ENCODE assay signal across 16 cellular contexts in the genomic region with DNA sequence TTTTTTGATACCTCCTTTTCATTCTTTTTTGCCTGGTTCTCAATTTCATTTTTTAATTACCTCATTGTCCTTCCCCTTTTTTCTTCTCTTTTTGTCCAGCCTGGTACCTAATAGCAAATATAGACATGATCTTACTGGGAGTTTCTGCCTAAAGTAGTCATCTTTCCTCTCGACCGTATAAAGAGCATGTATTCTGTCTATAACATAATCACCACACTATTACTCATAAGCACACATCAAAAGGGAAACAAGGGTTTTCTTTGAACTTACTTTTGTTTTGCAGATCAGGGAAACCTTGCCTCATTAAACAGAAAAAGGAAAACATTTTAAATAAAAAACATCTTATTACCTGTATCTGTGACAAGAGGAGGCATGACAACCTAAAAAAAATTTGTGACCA. TPM values are rescaled to one million over a fixed set of nuclear protein-coding genes. Genes with fewer than 3 reads are reported as not detected.
DNase-seq lines count a peak whose midpoint lies in the region; ATAC-seq and TF ChIP-seq lines count a peak whose summit lies in the region.
"Had no signal": no experiment of that assay in that cellular context is flagged by ENCODE, and none has a peak within 500 bp of the region (broad histone marks: within the 10 kb centered on the region; RNA-seq: fewer than 3 reads in every experiment).

No MANE protein-coding gene starts in this region.

- no peaks in the 10 kb centered on the region for H3K4me1 ChIP-seq in H9 (ENCODE audit: insufficient read depth, low read length)
- H3K4me1 ChIP-seq: heart right ventricle, uterus had no signal

- H2BK15ac ChIP-seq in H9 (ENCODE audit: low read depth, low read length): no peak overlapping the region

- no peaks in the 10 kb centered on the region for H4K20me1 ChIP-seq in H9 (ENCODE audit: control insufficient read depth, insufficient read depth, insufficient read length)

- H2AFZ ChIP-seq in H9 (ENCODE audit: low read length): no peak overlapping the region

- peak overlapping the region; percentile 2 to 69 for H3K4me3 Mint-ChIP-seq in activated T-cell treated with anti-CD3 and anti-CD28 coated beads, Interleukin-2, amount 50 U/mL, for 72 hours
- peak overlapping the region; percentile 20 for H3K4me3 Mint-ChIP-seq in T-helper 2 cell treated with Interferon-gamma antibody and Interleukin-4, amounts not matched to agents 5 μg/mL and 100 μg/mL, for 36 hours
- no peak overlapping the region for H3K4me3 Mint-ChIP-seq in central memory CD8-positive, alpha-beta T cell
- peak overlapping the region; percentile 24 for H3K4me3 Mint-ChIP-seq in stimulated activated naive CD8-positive, alpha-beta T cell treated with anti-CD3 and anti-CD28 coated beads, Interleukin-15, Interleukin-2, amounts not matched to agents 100 ng/mL and 50 ng/mL, for 24 hours
- no peak overlapping the region for H3K4me3 Mint-ChIP-seq in H9

- H3K9ac ChIP-seq in H9 (ENCODE audit: extremely low read depth, insufficient read length, low read length): no peak overlapping the region

- no CpG with 5 or more reads among the region's 2 CpGs for WGBS in H9 (ENCODE audit: extremely low coverage, insufficient read length, low lambda C conversion rate)
- WGBS in lower leg skin, 2 donors: 74 to 75% methylated on average over 2 of the region's 2 CpGs

- no peak overlapping the region for H3K14ac ChIP-seq in H9 (ENCODE audit: insufficient read depth, low read length)

- no peak overlapping the region for H3K4ac ChIP-seq in H9 (ENCODE audit: low read depth, low read length)

- no peaks in the 10 kb centered on the region for H3K79me2 ChIP-seq in H9 (ENCODE audit: insufficient read depth, low read length)

- H3K4me2 ChIP-seq in H9 (ENCODE audit: insufficient read depth, insufficient read length, low read length): no peak overlapping the region

- peaks cover 46% of the 10 kb centered on the region for H3K4me1 Mint-ChIP-seq in activated T-cell treated with anti-CD3 and anti-CD28 coated beads, Interleukin-2, amount 50 U/mL, for 72 hours (ENCODE audit: low read depth)
- H3K4me1 Mint-ChIP-seq in T-helper 2 cell treated with Interferon-gamma antibody and Interleukin-4, amounts not matched to agents 5 μg/mL and 100 μg/mL, for 36 hours (ENCODE audit: low read depth): peaks cover 24% of the 10 kb centered on the region
- peaks cover 35% of the 10 kb centered on the region for H3K4me1 Mint-ChIP-seq in central memory CD8-positive, alpha-beta T cell
- peaks cover 57% of the 10 kb centered on the region for H3K4me1 Mint-ChIP-seq in stimulated activated naive CD8-positive, alpha-beta T cell treated with anti-CD3 and anti-CD28 coated beads, Interleukin-15, Interleukin-2, amounts not matched to agents 100 ng/mL and 50 ng/mL, for 24 hours (ENCODE audit: low read depth)
- H3K4me1 Mint-ChIP-seq in H9: no peaks in the 10 kb centered on the region

- no peak overlapping the region for H2AK5ac ChIP-seq in H9 (ENCODE audit: insufficient read length, low read length)

- DNase-seq in activated T-cell treated with anti-CD3 and anti-CD28 coated beads, Interleukin-2, amount 50 U/mL, for 72 hours: no peak
- DNase-seq in activated T-cell treated with anti-CD3 and anti-CD28 coated beads for 4 hours: no peak
- DNase-seq in T-helper 2 cell treated with Interferon-gamma antibody and Interleukin-4, amounts not matched to agents 5 μg/mL and 100 μg/mL, for 36 hours (ENCODE audit: low spot score): no peak
- no peak for DNase-seq in central memory CD8-positive, alpha-beta T cell (ENCODE audit: low spot score in 2 of 2)
- DNase-seq in H9: no peak
- no peak for DNase-seq in globus pallidus (ENCODE audit: low spot score)
- no peak for DNase-seq in lower leg skin (ENCODE audit: low spot score in 2 of 2)
- DNase-seq: activated CD4-positive, CD25-positive, alpha-beta regulatory T cell treated with anti-CD3 and anti-CD28 coated beads, Interleukin-2, amount 50 U/mL, for 72 hours; effector CD4-positive, alpha-beta T cell; GOT3; heart right ventricle; Karpas-422; kidney; retina; uterus had no signal

- intact Hi-C loops in lower leg skin (cut with DNase I; ENCODE audit: low total_unique reads): loop anchor here (5.0 kb wide), 1 partner anchor 1055 kb away; no protein-coding TSS in a partner anchor

- no peak overlapping the region for H3K23ac ChIP-seq in H9 (ENCODE audit: insufficient read length, low read depth, low read length)

- no peaks in the 10 kb centered on the region for H3K23me2 ChIP-seq in H9 (ENCODE audit: insufficient read length, low read depth, low read length, poor library complexity, severe bottlenecking)

- peak; percentile 88 to 92 for ATAC-seq in activated T-cell treated with anti-CD3 and anti-CD28 coated beads, Interleukin-2, amount 50 U/mL, for 72 hours (replicated peaks in 1 of 2)
- ATAC-seq in central memory CD8-positive, alpha-beta T cell (replicated peaks; ENCODE audit: extremely low read depth, poor library complexity, severe bottlenecking): peak; percentile 74
- ATAC-seq: heart right ventricle had no signal

- H3K27me3 ChIP-seq in H9 (ENCODE audit: insufficient read depth, low read length): no peaks in the 10 kb centered on the region
- H3K27me3 ChIP-seq: heart right ventricle, uterus had no signal

- TF ChIP-seq CTCF in H9 (conservative IDR thresholded peaks at IDR 0.05) (no peak), lower leg skin (IDR thresholded peaks at IDR 0.05) (no peak)

- H3T11ph ChIP-seq in H9 (ENCODE audit: low read length): no peak overlapping the region

- H2BK20ac ChIP-seq in H9 (ENCODE audit: low read depth, low read length, poor library complexity, severe bottlenecking): no peak overlapping the region

- H3K9me3 Mint-ChIP-seq in activated T-cell treated with anti-CD3 and anti-CD28 coated beads, Interleukin-2, amount 50 U/mL, for 72 hours: no peaks in the 10 kb centered on the region
- H3K9me3 Mint-ChIP-seq in T-helper 2 cell treated with Interferon-gamma antibody and Interleukin-4, amounts not matched to agents 5 μg/mL and 100 μg/mL, for 36 hours: no peaks in the 10 kb centered on the region
- no peaks in the 10 kb centered on the region for H3K9me3 Mint-ChIP-seq in central memory CD8-positive, alpha-beta T cell
- no peaks in the 10 kb centered on the region for H3K9me3 Mint-ChIP-seq in stimulated activated naive CD8-positive, alpha-beta T cell treated with anti-CD3 and anti-CD28 coated beads, Interleukin-15, Interleukin-2, amounts not matched to agents 100 ng/mL and 50 ng/mL, for 24 hours
- H3K9me3 Mint-ChIP-seq in H9: no peaks in the 10 kb centered on the region

- no peak overlapping the region for H2BK5ac ChIP-seq in H9 (ENCODE audit: insufficient read length, low read length)

- peak overlapping the region; percentile 96 for H3K27ac Mint-ChIP-seq in activated T-cell treated with anti-CD3 and anti-CD28 coated beads, Interleukin-2, amount 50 U/mL, for 72 hours
- peak overlapping the region; percentile 83 for H3K27ac Mint-ChIP-seq in T-helper 2 cell treated with Interferon-gamma antibody and Interleukin-4, amounts not matched to agents 5 μg/mL and 100 μg/mL, for 36 hours
- H3K27ac Mint-ChIP-seq in central memory CD8-positive, alpha-beta T cell (ENCODE audit: low read depth): peak overlapping the region; percentile 90
- peak overlapping the region; percentile 87 for H3K27ac Mint-ChIP-seq in stimulated activated naive CD8-positive, alpha-beta T cell treated with anti-CD3 and anti-CD28 coated beads, Interleukin-15, Interleukin-2, amounts not matched to agents 100 ng/mL and 50 ng/mL, for 24 hours
- H3K27ac Mint-ChIP-seq in H9: no peak overlapping the region; a peak in 1 of 7 replicates

- H3K27me3 Mint-ChIP-seq in activated T-cell treated with anti-CD3 and anti-CD28 coated beads, Interleukin-2, amount 50 U/mL, for 72 hours (ENCODE audit: low read depth): no peaks in the 10 kb centered on the region
- H3K27me3 Mint-ChIP-seq in T-helper 2 cell treated with Interferon-gamma antibody and Interleukin-4, amounts not matched to agents 5 μg/mL and 100 μg/mL, for 36 hours (ENCODE audit: low read depth): no peaks in the 10 kb centered on the region
- no peaks in the 10 kb centered on the region for H3K27me3 Mint-ChIP-seq in central memory CD8-positive, alpha-beta T cell
- no peaks in the 10 kb centered on the region for H3K27me3 Mint-ChIP-seq in stimulated activated naive CD8-positive, alpha-beta T cell treated with anti-CD3 and anti-CD28 coated beads, Interleukin-15, Interleukin-2, amounts not matched to agents 100 ng/mL and 50 ng/mL, for 24 hours
- no peaks in the 10 kb centered on the region for H3K27me3 Mint-ChIP-seq in H9 (ENCODE audit: low read depth)

- TF ChIP-seq POLR2A in lower leg skin (IDR thresholded peaks at IDR 0.05): no peak

- H3K56ac ChIP-seq in H9 (ENCODE audit: insufficient read length, low read depth, low read length): no peak overlapping the region

- H3K18ac ChIP-seq in H9 (ENCODE audit: insufficient read length, low read depth, low read length): no peak overlapping the region

- no peak overlapping the region for H3K4me3 ChIP-seq in lower leg skin (ENCODE audit: low read depth, poor library complexity, severe bottlenecking)
- H3K4me3 ChIP-seq: heart right ventricle, uterus had no signal

- no peak overlapping the region for H2BK120ac ChIP-seq in H9 (ENCODE audit: low read depth, low read length, poor library complexity, severe bottlenecking)

- H3K9me3 ChIP-seq in H9 (ENCODE audit: control insufficient read depth, low read depth, low read length): no peaks in the 10 kb centered on the region
- H3K9me3 ChIP-seq: heart right ventricle, uterus had no signal

- H4K5ac ChIP-seq in H9 (ENCODE audit: insufficient read length, low read depth, low read length): no peak overlapping the region

- no peaks in the 10 kb centered on the region for H3K79me1 ChIP-seq in H9 (ENCODE audit: insufficient read depth, low read depth, low read length, poor library complexity, severe bottlenecking)

- no peak overlapping the region for H4K8ac ChIP-seq in H9 (replicated peaks; ENCODE audit: insufficient read length, low read depth, low read length)

- no peak overlapping the region for H4K91ac ChIP-seq in H9 (ENCODE audit: insufficient read length, low read depth, low read length)

- H3K36me3 Mint-ChIP-seq in activated T-cell treated with anti-CD3 and anti-CD28 coated beads, Interleukin-2, amount 50 U/mL, for 72 hours (ENCODE audit: insufficient read depth in 2 of 2): peaks cover 8 to 27% of the 10 kb centered on the region in 2 donors
- peaks cover 50% of the 10 kb centered on the region for H3K36me3 Mint-ChIP-seq in T-helper 2 cell treated with Interferon-gamma antibody and Interleukin-4, amounts not matched to agents 5 μg/mL and 100 μg/mL, for 36 hours (ENCODE audit: low read depth)
- peaks cover 50% of the 10 kb centered on the region for H3K36me3 Mint-ChIP-seq in central memory CD8-positive, alpha-beta T cell (ENCODE audit: insufficient read depth)
- peaks cover 63% of the 10 kb centered on the region for H3K36me3 Mint-ChIP-seq in stimulated activated naive CD8-positive, alpha-beta T cell treated with anti-CD3 and anti-CD28 coated beads, Interleukin-15, Interleukin-2, amounts not matched to agents 100 ng/mL and 50 ng/mL, for 24 hours (ENCODE audit: low read depth)
- H3K36me3 Mint-ChIP-seq in H9 (ENCODE audit: insufficient read depth in 1 of 3, low read depth in 3 of 3): peaks cover 0 to 17% (median 14%) of the 10 kb centered on the region in 3 experiments; a peak in 4 of 7 replicates

- no peak overlapping the region for H2BK12ac ChIP-seq in H9 (ENCODE audit: insufficient read length, low read depth, low read length)

- no peak overlapping the region for H3K27ac ChIP-seq in H9 (ENCODE audit: insufficient read length, low read depth, low read length)
- H3K27ac ChIP-seq: heart right ventricle, uterus had no signal

RNA-seq across cellular contexts. Expression of gene FAM98B, which starts 33.0 kb away (rescaled TPM):
- total RNA-seq in activated T-cell treated with anti-CD3 and anti-CD28 coated beads, Interleukin-2, amount 50 U/mL, for 72 hours: 10 to 100 TPM; 30.3 to 32.4 TPM
- total RNA-seq in H9 (2021) (50.0 and 51.1 TPM in 2 replicates), lower leg skin (10 to 100 TPM in 2 of 4 donors, 1 to 10 TPM in 2; 4.8 to 14.4 (median 9.7) TPM)

Comparison
In these comparisons a context has a peak if more than half of its experiments do, and no peak if none do; other contexts are left out.
1. H3K27ac Mint-ChIP-seq: peak in activated T-cell treated with anti-CD3 and anti-CD28 coated beads, Interleukin-2, amount 50 U/mL, for 72 hours (single experiment), T-helper 2 cell treated with Interferon-gamma antibody and Interleukin-4, amounts not matched to agents 5 μg/mL and 100 μg/mL, for 36 hours (single experiment), central memory CD8-positive, alpha-beta T cell (single experiment) and stimulated activated naive CD8-positive, alpha-beta T cell treated with anti-CD3 and anti-CD28 coated beads, Interleukin-15, Interleukin-2, amounts not matched to agents 100 ng/mL and 50 ng/mL, for 24 hours (single experiment); none in H9 (0 of 3).
2. H3K4me3 Mint-ChIP-seq: peak in activated T-cell treated with anti-CD3 and anti-CD28 coated beads, Interleukin-2, amount 50 U/mL, for 72 hours (2 of 2), T-helper 2 cell treated with Interferon-gamma antibody and Interleukin-4, amounts not matched to agents 5 μg/mL and 100 μg/mL, for 36 hours (single experiment) and stimulated activated naive CD8-positive, alpha-beta T cell treated with anti-CD3 and anti-CD28 coated beads, Interleukin-15, Interleukin-2, amounts not matched to agents 100 ng/mL and 50 ng/mL, for 24 hours (single experiment); none in central memory CD8-positive, alpha-beta T cell (single experiment) and H9 (0 of 2).